8 cellular contexts compared by ENCODE assay signal in the genomic region with DNA sequence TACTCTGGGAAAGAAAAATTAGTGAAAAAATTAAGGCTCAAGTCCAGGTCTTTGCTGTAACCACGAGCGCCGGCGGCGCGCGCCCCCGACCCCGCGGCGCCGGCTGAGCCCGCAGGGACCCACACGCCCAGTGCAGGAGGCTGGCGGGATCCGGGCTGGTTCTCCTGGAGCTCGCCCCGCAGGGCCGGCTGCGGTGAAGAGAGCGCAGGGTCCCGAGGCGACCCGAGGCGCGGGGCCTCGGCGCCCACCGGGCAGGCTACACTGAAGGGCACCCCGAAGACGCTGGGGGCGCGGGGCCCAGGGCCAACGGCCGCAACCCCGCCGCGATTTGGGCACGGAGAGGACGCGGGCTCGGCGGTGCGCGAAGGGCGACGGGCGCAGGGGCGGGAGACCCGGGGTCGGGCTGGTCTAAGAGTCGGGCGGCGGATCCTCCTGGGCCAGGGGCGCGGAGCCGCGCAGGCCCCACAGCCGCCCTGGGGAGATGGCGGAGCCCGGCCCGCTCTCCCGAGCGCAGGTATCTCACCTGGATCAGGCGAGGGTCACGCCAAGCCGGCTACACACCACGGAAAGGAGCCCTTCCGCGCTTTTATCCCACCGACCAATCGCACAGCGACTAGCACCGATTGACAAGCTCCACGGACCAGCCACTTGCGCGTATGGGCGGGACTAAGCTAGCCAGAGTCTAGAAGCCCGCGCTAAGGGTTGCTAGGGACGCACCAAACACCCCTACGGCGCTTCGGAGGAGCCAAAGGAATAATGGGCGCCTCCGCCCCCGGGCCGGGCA. TPM values are rescaled to one million over a fixed set of nuclear protein-coding genes. Genes with fewer than 3 reads are reported as not detected.
A peak's percentile ranks its signal among the peaks of the same experiment; 100 is the strongest.
DNase-seq lines count a peak whose midpoint lies in the region; ATAC-seq and TF ChIP-seq lines count a peak whose summit lies in the region.

TSS of gene PASK (minus strand) at position 582 of the 784 bp plus-strand sequence. CDS start 6,440 bp downstream, outside the sequence.

- H3K27me3 ChIP-seq in right cardiac atrium (ENCODE audit: control insufficient read depth, insufficient read depth) (no peaks in the 10 kb centered on the region), uterus (no peaks in the 10 kb centered on the region)

- no peak for TF ChIP-seq CTCF in uterus (IDR thresholded peaks at IDR 0.05)

- no peak for TF ChIP-seq POLR2A in uterus (IDR thresholded peaks at IDR 0.05)

- no peaks in the 10 kb centered on the region for H3K36me3 ChIP-seq in uterus

- H3K4me1 ChIP-seq in right cardiac atrium (ENCODE audit: control insufficient read depth, insufficient read depth, low read length) (peaks cover 3% of the 10 kb centered on the region), uterus (peaks cover 0 to 4% of the 10 kb centered on the region in 2 donors)

- H3K27ac ChIP-seq in angular gyrus (ENCODE audit: low read depth, low read length), result peak within 1 kb of the TSS; percentile 66
- no peak within 1 kb of the TSS for H3K27ac ChIP-seq in right cardiac atrium (ENCODE audit: low read length)
- H3K27ac ChIP-seq in uterus, result peak within 1 kb of the TSS; percentile 80 to 81

- no peaks in the 10 kb centered on the region for H3K9me3 ChIP-seq in right cardiac atrium (ENCODE audit: control insufficient read depth, low read length)
- no peaks in the 10 kb centered on the region for H3K9me3 ChIP-seq in uterus

- peak; percentile 80 for DNase-seq in NCI-H187 treated with DMSO at 0.1 percent for 48 hours (lab: John Stamatoyannopoulos, UW)
- peak; percentile 78 to 97 (median 88) for DNase-seq in T-helper 2 cell
- peak; percentile 94 to 97 (median 95) for DNase-seq in right cardiac atrium
- DNase-seq in pulmonary artery endothelial cell (ENCODE audit: low read depth, low spot score), result peak; percentile 75
- DNase-seq in uterus, result peak; percentile 90 to 93

- ATAC-seq in GM18502 (IDR thresholded peaks at IDR 0.05; ENCODE audit: poor library complexity, unreplicated experiment), result peak; percentile 70
- peak; percentile 80 for ATAC-seq in HG02943 (IDR thresholded peaks at IDR 0.05; ENCODE audit: low read depth, unreplicated experiment)
- ATAC-seq in right cardiac atrium, result peak; percentile 96 to 97

- intact Hi-C loops in right cardiac atrium (cut with DNase I) (no loop called here), uterus (cut with DNase I; ENCODE audit: low total_unique reads) (no loop called here)

- H3K4me3 ChIP-seq in right cardiac atrium (ENCODE audit: low read length), result peak within 1 kb of the TSS; percentile 99
- peak within 1 kb of the TSS; percentile 51 to 82 for H3K4me3 ChIP-seq in uterus

- WGBS in right cardiac atrium, result under 1% methylated on average over 88 of the region's 88 CpGs

RNA-seq across cellular contexts. Expression of gene PASK, which starts in this region (rescaled TPM):
- total RNA-seq in right cardiac atrium, result 1 to 10 TPM; 2.1 to 5.3 (median 3.4) TPM
- 1.1 TPM for polyA plus RNA-seq in right cardiac atrium
- total RNA-seq in pulmonary artery endothelial cell, result 5.5 and 10.5 TPM in 2 replicates
- 10 to 100 TPM in 3 of 4 donors, 1 to 10 TPM in 1; 7.4 to 16.0 (median 13.3) TPM for total RNA-seq in uterus
